1 cellular context compared by ENCODE assay signal in the genomic region with DNA sequence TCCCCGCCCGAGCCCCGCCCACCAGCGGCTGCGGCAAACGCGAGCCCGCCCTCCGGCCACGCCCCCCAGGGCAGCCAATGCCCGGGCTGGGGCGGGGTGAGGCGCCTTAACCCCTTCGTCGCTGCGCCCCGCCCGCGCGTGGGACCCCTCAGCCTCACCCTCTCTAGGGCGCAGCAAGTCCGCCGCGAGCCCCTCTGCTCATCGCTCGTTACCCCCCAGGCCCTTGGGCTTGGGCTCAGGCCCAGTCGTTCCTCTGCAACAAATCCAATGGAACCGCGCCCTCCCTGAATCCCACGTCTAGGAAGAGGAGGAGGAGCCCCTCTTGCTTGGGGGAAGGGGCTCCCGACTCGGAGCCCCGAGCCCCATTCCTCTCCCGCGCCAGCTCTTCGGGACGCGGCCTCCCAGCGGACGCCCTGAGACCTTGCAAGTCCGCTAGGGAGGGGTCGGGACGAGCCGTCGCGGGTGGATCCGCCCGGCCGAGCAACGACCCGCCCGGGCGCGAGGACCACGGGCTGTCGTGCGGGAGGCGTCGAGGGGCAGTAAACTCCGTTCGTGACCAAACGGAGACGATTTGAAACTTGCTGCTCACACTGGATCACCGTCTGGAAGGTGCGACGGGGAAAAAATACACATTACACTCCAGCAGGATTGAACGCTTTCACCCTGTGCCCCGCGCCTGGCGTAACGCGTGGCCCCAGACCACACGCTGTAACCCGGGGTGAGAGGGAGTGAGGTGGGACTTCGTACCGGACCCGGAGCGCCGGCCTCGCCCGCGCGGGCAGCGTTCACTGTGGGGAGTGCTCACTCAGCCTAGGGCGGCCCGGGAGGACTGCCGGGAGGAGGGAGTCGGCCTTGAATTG.
TF ChIP-seq lines count a peak whose summit lies in the region.

No MANE protein-coding gene starts in this region.

TF ChIP-seq in H1, 55 proteins besides CTCF, POLR2A, EP300 and RAD21 (continued from another document):
- peak; percentile 62; the same call in 1 of the 2 replicates for TF ChIP-seq TBP (IDR thresholded peaks at IDR 0.05; ENCODE audit: low read depth, low read length)
